1 cellular context compared by ENCODE assay signal in the genomic region with DNA sequence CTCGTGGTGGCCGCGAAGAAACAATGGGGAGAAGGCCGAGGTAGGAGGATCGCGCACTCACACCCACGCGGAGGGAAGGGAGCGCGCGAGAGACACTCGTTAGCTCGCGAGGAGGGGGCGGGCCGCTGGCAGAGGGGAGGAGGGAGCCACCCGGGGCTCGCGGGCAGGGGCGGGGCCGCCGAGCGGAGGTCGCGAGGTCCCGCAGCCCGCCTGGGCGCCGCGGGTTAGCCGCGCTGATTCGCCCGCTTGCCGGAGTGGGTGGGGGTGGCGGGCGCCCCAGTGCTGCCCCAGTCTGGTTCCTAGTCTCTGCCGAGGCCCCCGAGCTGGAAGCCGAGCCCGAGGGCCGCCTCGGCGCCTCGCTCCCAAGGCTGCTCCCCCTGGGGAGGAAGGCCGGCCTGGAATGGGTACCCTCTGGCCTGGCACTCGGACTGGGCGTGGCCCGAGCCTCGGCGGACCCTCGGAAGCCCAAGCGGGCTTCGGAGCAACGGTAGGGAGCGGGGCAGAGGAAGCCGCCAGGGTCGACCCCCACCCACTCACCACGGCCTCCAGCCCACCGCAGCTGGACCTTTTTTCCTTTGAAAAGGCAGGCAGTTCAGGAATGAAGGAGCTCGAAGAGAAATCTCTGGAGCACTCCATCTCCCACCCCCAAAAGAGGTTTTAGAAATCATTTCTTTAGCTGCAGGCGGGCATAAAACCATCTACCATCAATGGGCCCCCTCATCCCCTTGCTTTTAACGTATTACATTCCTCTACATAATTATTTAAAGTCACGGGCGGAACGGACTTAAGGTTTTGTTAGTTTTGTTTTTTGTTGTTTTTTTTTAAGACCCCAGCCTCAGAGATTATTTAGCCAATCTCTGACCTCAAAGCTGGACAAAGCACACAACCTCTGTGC.
TF ChIP-seq lines count a peak whose summit lies in the region.

No MANE protein-coding gene starts in this region.

TF ChIP-seq in WTC11, 78 proteins besides CTCF, POLR2A, EP300 and RAD21 (continued from another document):
- TF ChIP-seq ZNF232 (CRISPR knock-in tag; IDR thresholded peaks at IDR 0.05): 0 out of 2 replicates have a peak, but pooled peaks have one; percentile 27
- no peak for TF ChIP-seq JAZF1 (CRISPR knock-in tag; IDR thresholded peaks at IDR 0.05)
- TF ChIP-seq IRF2 (CRISPR knock-in tag; IDR thresholded peaks at IDR 0.05; ENCODE audit: borderline replicate concordance, low read depth): no peak
- no peak for TF ChIP-seq TCF7 (CRISPR knock-in tag; IDR thresholded peaks at IDR 0.05; ENCODE audit: low read depth)
- TF ChIP-seq SMAD3 (CRISPR knock-in tag; IDR thresholded peaks at IDR 0.05; ENCODE audit: borderline replicate concordance): no peak
- no peak for TF ChIP-seq TEAD1 (CRISPR knock-in tag; IDR thresholded peaks at IDR 0.05)
- no peak for TF ChIP-seq ZNF416 (CRISPR knock-in tag; IDR thresholded peaks at IDR 0.05)
- TF ChIP-seq NFE2L1 (CRISPR knock-in tag; IDR thresholded peaks at IDR 0.05): no peak
- TF ChIP-seq EMX1 (CRISPR knock-in tag; IDR thresholded peaks at IDR 0.05): no peak
- no peak for TF ChIP-seq RELA (CRISPR knock-in tag; IDR thresholded peaks at IDR 0.05; ENCODE audit: borderline replicate concordance)
- TF ChIP-seq, protein P1, sequence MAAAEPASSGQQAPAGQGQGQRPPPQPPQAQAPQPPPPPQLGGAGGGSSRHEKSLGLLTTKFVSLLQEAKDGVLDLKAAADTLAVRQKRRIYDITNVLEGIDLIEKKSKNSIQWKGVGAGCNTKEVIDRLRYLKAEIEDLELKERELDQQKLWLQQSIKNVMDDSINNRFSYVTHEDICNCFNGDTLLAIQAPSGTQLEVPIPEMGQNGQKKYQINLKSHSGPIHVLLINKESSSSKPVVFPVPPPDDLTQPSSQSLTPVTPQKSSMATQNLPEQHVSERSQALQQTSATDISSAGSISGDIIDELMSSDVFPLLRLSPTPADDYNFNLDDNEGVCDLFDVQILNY (CRISPR knock-in tag; IDR thresholded peaks at IDR 0.05): no peak
- TF ChIP-seq, protein P2, sequence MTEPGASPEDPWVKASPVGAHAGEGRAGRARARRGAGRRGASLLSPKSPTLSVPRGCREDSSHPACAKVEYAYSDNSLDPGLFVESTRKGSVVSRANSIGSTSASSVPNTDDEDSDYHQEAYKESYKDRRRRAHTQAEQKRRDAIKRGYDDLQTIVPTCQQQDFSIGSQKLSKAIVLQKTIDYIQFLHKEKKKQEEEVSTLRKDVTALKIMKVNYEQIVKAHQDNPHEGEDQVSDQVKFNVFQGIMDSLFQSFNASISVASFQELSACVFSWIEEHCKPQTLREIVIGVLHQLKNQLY (CRISPR knock-in tag; IDR thresholded peaks at IDR 0.05): no peak
- TF ChIP-seq, protein P3, sequence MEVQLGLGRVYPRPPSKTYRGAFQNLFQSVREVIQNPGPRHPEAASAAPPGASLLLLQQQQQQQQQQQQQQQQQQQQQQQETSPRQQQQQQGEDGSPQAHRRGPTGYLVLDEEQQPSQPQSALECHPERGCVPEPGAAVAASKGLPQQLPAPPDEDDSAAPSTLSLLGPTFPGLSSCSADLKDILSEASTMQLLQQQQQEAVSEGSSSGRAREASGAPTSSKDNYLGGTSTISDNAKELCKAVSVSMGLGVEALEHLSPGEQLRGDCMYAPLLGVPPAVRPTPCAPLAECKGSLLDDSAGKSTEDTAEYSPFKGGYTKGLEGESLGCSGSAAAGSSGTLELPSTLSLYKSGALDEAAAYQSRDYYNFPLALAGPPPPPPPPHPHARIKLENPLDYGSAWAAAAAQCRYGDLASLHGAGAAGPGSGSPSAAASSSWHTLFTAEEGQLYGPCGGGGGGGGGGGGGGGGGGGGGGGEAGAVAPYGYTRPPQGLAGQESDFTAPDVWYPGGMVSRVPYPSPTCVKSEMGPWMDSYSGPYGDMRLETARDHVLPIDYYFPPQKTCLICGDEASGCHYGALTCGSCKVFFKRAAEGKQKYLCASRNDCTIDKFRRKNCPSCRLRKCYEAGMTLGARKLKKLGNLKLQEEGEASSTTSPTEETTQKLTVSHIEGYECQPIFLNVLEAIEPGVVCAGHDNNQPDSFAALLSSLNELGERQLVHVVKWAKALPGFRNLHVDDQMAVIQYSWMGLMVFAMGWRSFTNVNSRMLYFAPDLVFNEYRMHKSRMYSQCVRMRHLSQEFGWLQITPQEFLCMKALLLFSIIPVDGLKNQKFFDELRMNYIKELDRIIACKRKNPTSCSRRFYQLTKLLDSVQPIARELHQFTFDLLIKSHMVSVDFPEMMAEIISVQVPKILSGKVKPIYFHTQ (CRISPR knock-in tag; IDR thresholded peaks at IDR 0.05): no peak
- peak; percentile 90 for TF ChIP-seq FOXP1 (CRISPR knock-in tag; IDR thresholded peaks at IDR 0.05; ENCODE audit: borderline replicate concordance)
- TF ChIP-seq, protein P4, sequence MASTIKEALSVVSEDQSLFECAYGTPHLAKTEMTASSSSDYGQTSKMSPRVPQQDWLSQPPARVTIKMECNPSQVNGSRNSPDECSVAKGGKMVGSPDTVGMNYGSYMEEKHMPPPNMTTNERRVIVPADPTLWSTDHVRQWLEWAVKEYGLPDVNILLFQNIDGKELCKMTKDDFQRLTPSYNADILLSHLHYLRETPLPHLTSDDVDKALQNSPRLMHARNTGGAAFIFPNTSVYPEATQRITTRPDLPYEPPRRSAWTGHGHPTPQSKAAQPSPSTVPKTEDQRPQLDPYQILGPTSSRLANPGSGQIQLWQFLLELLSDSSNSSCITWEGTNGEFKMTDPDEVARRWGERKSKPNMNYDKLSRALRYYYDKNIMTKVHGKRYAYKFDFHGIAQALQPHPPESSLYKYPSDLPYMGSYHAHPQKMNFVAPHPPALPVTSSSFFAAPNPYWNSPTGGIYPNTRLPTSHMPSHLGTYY (CRISPR knock-in tag; IDR thresholded peaks at IDR 0.05): no peak
- TF ChIP-seq TEAD4 (CRISPR knock-in tag; IDR thresholded peaks at IDR 0.05): no peak
- TF ChIP-seq, protein P5, sequence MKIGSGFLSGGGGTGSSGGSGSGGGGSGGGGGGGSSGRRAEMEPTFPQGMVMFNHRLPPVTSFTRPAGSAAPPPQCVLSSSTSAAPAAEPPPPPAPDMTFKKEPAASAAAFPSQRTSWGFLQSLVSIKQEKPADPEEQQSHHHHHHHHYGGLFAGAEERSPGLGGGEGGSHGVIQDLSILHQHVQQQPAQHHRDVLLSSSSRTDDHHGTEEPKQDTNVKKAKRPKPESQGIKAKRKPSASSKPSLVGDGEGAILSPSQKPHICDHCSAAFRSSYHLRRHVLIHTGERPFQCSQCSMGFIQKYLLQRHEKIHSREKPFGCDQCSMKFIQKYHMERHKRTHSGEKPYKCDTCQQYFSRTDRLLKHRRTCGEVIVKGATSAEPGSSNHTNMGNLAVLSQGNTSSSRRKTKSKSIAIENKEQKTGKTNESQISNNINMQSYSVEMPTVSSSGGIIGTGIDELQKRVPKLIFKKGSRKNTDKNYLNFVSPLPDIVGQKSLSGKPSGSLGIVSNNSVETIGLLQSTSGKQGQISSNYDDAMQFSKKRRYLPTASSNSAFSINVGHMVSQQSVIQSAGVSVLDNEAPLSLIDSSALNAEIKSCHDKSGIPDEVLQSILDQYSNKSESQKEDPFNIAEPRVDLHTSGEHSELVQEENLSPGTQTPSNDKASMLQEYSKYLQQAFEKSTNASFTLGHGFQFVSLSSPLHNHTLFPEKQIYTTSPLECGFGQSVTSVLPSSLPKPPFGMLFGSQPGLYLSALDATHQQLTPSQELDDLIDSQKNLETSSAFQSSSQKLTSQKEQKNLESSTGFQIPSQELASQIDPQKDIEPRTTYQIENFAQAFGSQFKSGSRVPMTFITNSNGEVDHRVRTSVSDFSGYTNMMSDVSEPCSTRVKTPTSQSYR (CRISPR knock-in tag; IDR thresholded peaks at IDR 0.05): 0 out of 2 replicates have a peak, but pooled peaks have one; percentile 42
- peak; percentile 48; the same call in 1 of the 2 replicates for TF ChIP-seq ETV6 (CRISPR knock-in tag; IDR thresholded peaks at IDR 0.05)
- TF ChIP-seq, protein P6, sequence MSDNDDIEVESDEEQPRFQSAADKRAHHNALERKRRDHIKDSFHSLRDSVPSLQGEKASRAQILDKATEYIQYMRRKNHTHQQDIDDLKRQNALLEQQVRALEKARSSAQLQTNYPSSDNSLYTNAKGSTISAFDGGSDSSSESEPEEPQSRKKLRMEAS (CRISPR knock-in tag; IDR thresholded peaks at IDR 0.05): peak; percentile 34; the same call in 1 of the 2 replicates
- TF ChIP-seq NR1H2 (CRISPR knock-in tag; IDR thresholded peaks at IDR 0.05): no peak
- TF ChIP-seq PRRX2 (CRISPR knock-in tag; IDR thresholded peaks at IDR 0.05): no peak
